1 cellular context compared by ENCODE assay signal in genomic region chr15:90667063-90667754, GRCh38.
A peak's percentile ranks its signal among the peaks of the same experiment; 100 is the strongest.
TF ChIP-seq lines count a peak whose summit lies in the region.

No MANE protein-coding gene starts in this region.

TF ChIP-seq in K562, 482 proteins besides CTCF, POLR2A, EP300 and RAD21 (continued from another document and continues in another):
- TF ChIP-seq MGA (IDR thresholded peaks at IDR 0.05) (peak; percentile 61), ZNF639 (CRISPR knock-in tag; conservative IDR thresholded peaks at IDR 0.05 in 1 of 2, IDR thresholded peaks at IDR 0.05 in 1 of 2) (0 out of 4 replicates have a peak, but pooled peaks of 1 of the 2 experiments have one; percentile 32), TARDBP (IDR thresholded peaks at IDR 0.05) (no peak), L3MBTL2 (IDR thresholded peaks at IDR 0.05) (peak; percentile 58; the same call in 1 of the 2 replicates), MNT (conservative IDR thresholded peaks at IDR 0.05) (0 out of 4 replicates have a peak, but pooled peaks of 1 of the 2 experiments have one; percentile 27), ATF3 (IDR thresholded peaks at IDR 0.05) (peak; percentile 45; the same call in 1 of the 2 replicates), ATF3 (CRISPR knock-in tag; conservative IDR thresholded peaks at IDR 0.05) (no peak), EZH2 (IDR thresholded peaks at IDR 0.05; ENCODE audit: borderline replicate concordance, low read depth, low read length) (no peak), FOSL1 (tag; conservative IDR thresholded peaks at IDR 0.05) (peak; percentile 48), ZNF384 (IDR thresholded peaks at IDR 0.05; ENCODE audit: low read depth, low read length) (peak; percentile 31; the same call in 1 of the 2 replicates), FOXA3 (CRISPR knock-in tag; conservative IDR thresholded peaks at IDR 0.05 in 1 of 2, IDR thresholded peaks at IDR 0.05 in 1 of 2) (no peak), JUND (IDR thresholded peaks at IDR 0.05; ENCODE audit: borderline replicate concordance, low read depth, low read length) (peak; percentile 22; the same call in 1 of the 2 replicates), JUND (tag; IDR thresholded peaks at IDR 0.05; ENCODE audit: borderline replicate concordance, low read depth, low read length) (no peak), SUPT5H (IDR thresholded peaks at IDR 0.05) (no peak), ID3 (CRISPR knock-in tag; IDR thresholded peaks at IDR 0.05) (no peak), ID3 (tag; IDR thresholded peaks at IDR 0.05) (0 out of 2 replicates have a peak, but pooled peaks have one; percentile 15), CLOCK (CRISPR knock-in tag; IDR thresholded peaks at IDR 0.05; ENCODE audit: borderline replicate concordance) (no peak), NKRF (IDR thresholded peaks at IDR 0.05; ENCODE audit: borderline replicate concordance) (no peak), ZNF143 (CRISPR knock-in tag; IDR thresholded peaks at IDR 0.05) (no peak), ZNF592 (IDR thresholded peaks at IDR 0.05) (peak; percentile 70), HINFP (tag; conservative IDR thresholded peaks at IDR 0.05; ENCODE audit: low read depth) (no peak), RBM39 (optimal IDR thresholded peaks at IDR 0.05; ENCODE audit: low read depth, low read length) (no peak), ASH1L (IDR thresholded peaks at IDR 0.05; ENCODE audit: borderline replicate concordance, low read depth, partially characterized antibody) (no peak)
